1 cellular context compared by ENCODE assay signal in genomic region chr10:98446656-98447221, GRCh38.
TF ChIP-seq lines count a peak whose summit lies in the region.

TSS of gene HPS1 (minus strand) at chr10:98446935. CDS start at chr10:98443240, 3,695 bp downstream.

TF ChIP-seq in HepG2, 621 proteins besides CTCF, POLR2A, EP300 and RAD21 (continued from another document and continues in another):
- TF ChIP-seq AFF4 (CRISPR knock-in tag; IDR thresholded peaks at IDR 0.05): no peak
- no peak for TF ChIP-seq ZNF569 (CRISPR knock-in tag; IDR thresholded peaks at IDR 0.05; ENCODE audit: borderline replicate concordance)
- TF ChIP-seq RXRB (CRISPR knock-in tag; IDR thresholded peaks at IDR 0.05; ENCODE audit: borderline replicate concordance): no peak
- TF ChIP-seq ZNF350 (CRISPR knock-in tag; IDR thresholded peaks at IDR 0.05; ENCODE audit: borderline replicate concordance, low read depth): peak; percentile 18; the same call in 1 of the 2 replicates
- no peak for TF ChIP-seq ARID3A (IDR thresholded peaks at IDR 0.05; ENCODE audit: low read depth, low read length)
- no peak for TF ChIP-seq FIP1L1 (IDR thresholded peaks at IDR 0.05; ENCODE audit: borderline replicate concordance, insufficient read depth, low read depth, low read length)
- no peak for TF ChIP-seq NPAS2 (CRISPR knock-in tag; IDR thresholded peaks at IDR 0.05; ENCODE audit: borderline replicate concordance)
- peak; percentile 73; the same call in 1 of the 2 replicates for TF ChIP-seq SIN3A (IDR thresholded peaks at IDR 0.05; ENCODE audit: borderline replicate concordance, low read depth, low read length)
- no peak for TF ChIP-seq NCOA1 (CRISPR knock-in tag; IDR thresholded peaks at IDR 0.05)
- no peak for TF ChIP-seq TBL1XR1 (IDR thresholded peaks at IDR 0.05; ENCODE audit: borderline replicate concordance, low read length, partially characterized antibody)
- TF ChIP-seq HDAC1 (CRISPR knock-in tag; IDR thresholded peaks at IDR 0.05): peak; percentile 85
- peak; percentile 62; the same call in 1 of the 2 replicates for TF ChIP-seq SALL2 (CRISPR knock-in tag; IDR thresholded peaks at IDR 0.05)
- TF ChIP-seq MNT (IDR thresholded peaks at IDR 0.05): peak; percentile 69
- peak; percentile 39; the same call in 1 of the 2 replicates for TF ChIP-seq TBX2 (CRISPR knock-in tag; IDR thresholded peaks at IDR 0.05; ENCODE audit: borderline replicate concordance)
- no peak for TF ChIP-seq GMEB2 (CRISPR knock-in tag; IDR thresholded peaks at IDR 0.05; ENCODE audit: low read depth)
- no peak for TF ChIP-seq PBX3 (CRISPR knock-in tag; IDR thresholded peaks at IDR 0.05; ENCODE audit: borderline replicate concordance)
- no peak for TF ChIP-seq ATAD3A (CRISPR knock-in tag; IDR thresholded peaks at IDR 0.05)
- no peak for TF ChIP-seq TFAP4 (IDR thresholded peaks at IDR 0.05; ENCODE audit: borderline replicate concordance, low read depth)
- no peak for TF ChIP-seq ZNF414 (CRISPR knock-in tag; IDR thresholded peaks at IDR 0.05)
- TF ChIP-seq ZNF674 (CRISPR knock-in tag; IDR thresholded peaks at IDR 0.05; ENCODE audit: low read depth): no peak
- no peak for TF ChIP-seq ZKSCAN5 (CRISPR knock-in tag; IDR thresholded peaks at IDR 0.05)
- 0 out of 2 replicates have a peak, but pooled peaks have one; percentile 41 for TF ChIP-seq TARDBP (CRISPR knock-in tag; IDR thresholded peaks at IDR 0.05)
- 0 out of 2 replicates have a peak, but pooled peaks have one; percentile 73 for TF ChIP-seq ZNF607 (CRISPR knock-in tag; IDR thresholded peaks at IDR 0.05; ENCODE audit: borderline replicate concordance)
- peak; percentile 52; the same call in 1 of the 2 replicates for TF ChIP-seq IRF9 (CRISPR knock-in tag; IDR thresholded peaks at IDR 0.05; ENCODE audit: borderline replicate concordance)
- TF ChIP-seq NFE2L1 (CRISPR knock-in tag; IDR thresholded peaks at IDR 0.05; ENCODE audit: borderline replicate concordance): no peak
- no peak for TF ChIP-seq ATF2 (CRISPR knock-in tag; IDR thresholded peaks at IDR 0.05)
- 0 out of 2 replicates have a peak, but pooled peaks have one; percentile 35 for TF ChIP-seq ZNF180 (CRISPR knock-in tag; IDR thresholded peaks at IDR 0.05; ENCODE audit: borderline replicate concordance, low read depth)
- TF ChIP-seq HIVEP1 (CRISPR knock-in tag; IDR thresholded peaks at IDR 0.05): peak; percentile 51; the same call in 1 of the 2 replicates
- no peak for TF ChIP-seq BCLAF1 (IDR thresholded peaks at IDR 0.05)
- peak; percentile 63; the same call in 1 of the 2 replicates for TF ChIP-seq ZNF776 (CRISPR knock-in tag; IDR thresholded peaks at IDR 0.05)
- TF ChIP-seq CENPX (CRISPR knock-in tag; IDR thresholded peaks at IDR 0.05): no peak
- 0 out of 2 replicates have a peak, but pooled peaks have one; percentile 26 for TF ChIP-seq ZNF746 (CRISPR knock-in tag; IDR thresholded peaks at IDR 0.05)
- no peak for TF ChIP-seq RBAK (CRISPR knock-in tag; IDR thresholded peaks at IDR 0.05)
- no peak; the same call in 1 of the 2 replicates for TF ChIP-seq HBP1 (CRISPR knock-in tag; IDR thresholded peaks at IDR 0.05; ENCODE audit: low read depth)
- no peak for TF ChIP-seq REXO4 (CRISPR knock-in tag; IDR thresholded peaks at IDR 0.05; ENCODE audit: borderline replicate concordance)
- TF ChIP-seq ZNF124 (CRISPR knock-in tag; IDR thresholded peaks at IDR 0.05): no peak
- no peak for TF ChIP-seq ZNF354B (CRISPR knock-in tag; IDR thresholded peaks at IDR 0.05)
- no peak for TF ChIP-seq NFYC (CRISPR knock-in tag; IDR thresholded peaks at IDR 0.05)
- TF ChIP-seq HOXA9 (CRISPR knock-in tag; IDR thresholded peaks at IDR 0.05; ENCODE audit: borderline replicate concordance): no peak
- TF ChIP-seq ZNF615 (CRISPR knock-in tag; IDR thresholded peaks at IDR 0.05; ENCODE audit: borderline replicate concordance): no peak
- TF ChIP-seq NFATC3 (CRISPR knock-in tag; IDR thresholded peaks at IDR 0.05): no peak
- TF ChIP-seq ZNF788 (CRISPR knock-in tag; IDR thresholded peaks at IDR 0.05; ENCODE audit: borderline replicate concordance): no peak; the same call in 1 of the 2 replicates
- TF ChIP-seq CCAR2 (optimal IDR thresholded peaks at IDR 0.05; ENCODE audit: low read depth, low read length): no peak
- TF ChIP-seq RCOR2 (CRISPR knock-in tag; IDR thresholded peaks at IDR 0.05): peak; percentile 53; the same call in 1 of the 2 replicates
- TF ChIP-seq FOSL2 (CRISPR knock-in tag; IDR thresholded peaks at IDR 0.05): peak; percentile 10; the same call in 1 of the 2 replicates
